Comparison of ENCODE assay signal across 23 cellular contexts in the genomic region with DNA sequence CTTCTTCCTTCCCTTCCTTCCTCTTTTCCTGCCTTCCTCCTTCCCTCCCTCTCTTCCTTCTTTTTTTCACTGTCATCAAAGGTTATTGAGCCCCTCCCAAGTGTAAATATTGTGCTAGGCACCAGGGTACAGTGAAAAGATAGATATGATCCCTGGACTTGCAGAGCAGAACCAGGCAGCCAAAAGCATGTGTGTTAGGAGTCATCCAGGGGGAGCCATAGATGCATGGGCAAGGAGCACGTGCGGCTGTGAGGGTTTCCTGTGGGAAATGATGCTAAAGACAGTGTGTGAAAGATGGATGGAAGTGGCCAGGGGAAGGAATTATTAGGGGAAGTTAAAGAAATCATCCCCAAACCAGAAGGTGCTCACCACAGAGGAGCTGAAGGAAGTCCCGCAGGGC.
"Had no signal": no experiment of that assay in that cellular context is flagged by ENCODE, and none has a peak within 500 bp of the region (broad histone marks: within the 10 kb centered on the region; RNA-seq: fewer than 3 reads in every experiment).

No MANE protein-coding gene starts in this region.

- H3K4me3 ChIP-seq: cardiac muscle cell, hepatocyte, left ventricle myocardium inferior, spleen, upper lobe of right lung had no signal

- DNase-seq: activated CD4-positive, alpha-beta T cell treated with anti-CD3 and anti-CD28 coated beads, Interleukin-2, amount 10 ng/mL, durations not matched to agents 7 days and 5 days; activated CD4-positive, CD25-positive, alpha-beta regulatory T cell treated with anti-CD3 and anti-CD28 coated beads, Interleukin-2, amount 50 U/mL, for 72 hours; activated CD8-positive, alpha-beta memory T cell treated with anti-CD3 and anti-CD28 coated beads, Interleukin-2, amount 10 ng/mL, durations not matched to agents 7 days and 5 days; activated CD8-positive, alpha-beta T cell treated with anti-CD3 and anti-CD28 coated beads for 36 hours; activated effector memory CD4-positive, alpha-beta T cell treated with anti-CD3 and anti-CD28 coated beads, Interleukin-2, amount 50 U/mL, for 16 hours; activated naive CD4-positive, alpha-beta T cell treated with anti-CD3 and anti-CD28 coated beads, Interleukin-2, amount 10 ng/mL, durations not matched to agents 7 days and 5 days; activated naive CD8-positive, alpha-beta T cell treated with anti-CD3 and anti-CD28 coated beads, Interleukin-2, amount 50 U/mL, for 24 hours; activated T-cell treated with anti-CD3 and anti-CD28 coated beads for 4 hours; glutamatergic neuron; immature natural killer cell; kidney glomerular epithelial cell; left ventricle myocardium inferior; midbrain; natural killer cell; retina; spleen; stimulated activated CD4-positive, alpha-beta T cell treated with anti-CD3 and anti-CD28 coated beads, Interleukin-4, amount 100 ng/mL, for 1 hour; stimulated activated naive CD4-positive, alpha-beta T cell; upper lobe of right lung; WERI-Rb-1 had no signal

- H3K27ac ChIP-seq: cardiac muscle cell, hepatocyte, left ventricle myocardium inferior, spleen, upper lobe of right lung, WERI-Rb-1 had no signal

- H3K9me3 ChIP-seq: left ventricle myocardium inferior, spleen, upper lobe of right lung had no signal

- H3K36me3 ChIP-seq: cardiac muscle cell, left ventricle myocardium inferior, spleen, upper lobe of right lung, WERI-Rb-1 had no signal

- H3K4me1 ChIP-seq: left ventricle myocardium inferior, spleen, upper lobe of right lung had no signal

- ATAC-seq: activated CD8-positive, alpha-beta memory T cell treated with anti-CD3 and anti-CD28 coated beads, Interleukin-2, amount 10 ng/mL, durations not matched to agents 7 days and 5 days; activated CD8-positive, alpha-beta T cell treated with anti-CD3 and anti-CD28 coated beads for 36 hours; activated naive CD8-positive, alpha-beta T cell treated with anti-CD3 and anti-CD28 coated beads, Interleukin-2, amount 50 U/mL, for 24 hours; esophagus mucosa; natural killer cell; upper lobe of right lung had no signal

- H3K27me3 ChIP-seq: upper lobe of right lung had no signal
